In the genomic region with DNA sequence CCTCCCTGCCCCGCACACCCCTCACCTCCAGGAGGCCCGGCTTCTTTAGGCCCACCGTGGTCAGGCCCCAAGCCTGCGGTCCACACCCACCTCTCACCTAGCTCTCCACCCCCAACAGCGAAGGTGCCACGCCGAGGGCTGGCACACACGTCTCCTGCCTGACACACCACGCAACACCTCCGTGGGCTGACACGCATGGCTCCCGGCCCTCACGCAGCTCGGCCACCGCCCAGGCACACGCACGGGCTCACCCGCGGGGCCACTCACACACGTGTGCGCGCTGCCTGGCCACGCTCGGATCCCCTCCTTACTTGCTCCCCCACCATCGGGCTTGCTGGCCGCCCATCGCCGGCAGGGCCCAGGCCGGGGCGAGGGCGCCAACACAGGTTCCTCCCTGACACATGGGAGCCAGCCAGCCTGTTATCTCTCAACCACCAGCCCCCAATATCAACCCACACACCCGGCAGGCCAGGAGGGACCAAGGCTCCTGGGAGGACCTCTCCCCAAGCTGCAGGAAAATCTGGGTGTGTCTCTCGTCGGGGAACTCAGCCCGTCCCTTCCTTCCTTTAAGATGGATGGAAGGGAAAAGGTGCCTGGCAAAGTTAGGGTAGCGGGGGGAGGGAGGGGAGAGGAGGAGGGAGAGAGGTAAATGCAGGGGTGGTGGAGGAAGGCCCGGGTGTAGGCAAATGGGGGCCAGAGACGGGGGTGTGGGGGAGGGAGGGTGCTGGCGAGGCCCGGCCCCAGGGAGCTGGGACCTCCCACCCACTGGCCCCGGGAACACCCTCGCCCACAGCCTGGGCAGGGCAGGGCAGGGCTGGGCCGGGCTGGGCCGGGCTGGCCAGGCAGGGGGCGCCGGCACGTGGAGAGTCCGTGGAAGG, we compare ENCODE assay signal across 8 cellular contexts. TPM values are rescaled to one million over a fixed set of nuclear protein-coding genes. Genes with fewer than 3 reads are reported as not detected.
A peak's percentile ranks its signal among the peaks of the same experiment; 100 is the strongest.
DNase-seq lines count a peak whose midpoint lies in the region; ATAC-seq, FAIRE-seq and TF ChIP-seq lines count a peak whose summit lies in the region.

No MANE protein-coding gene starts in this region.

- POLR2A ChIA-PET in GM12878 (lab: Charles Lee) = interaction anchor here (0.5 to 2.5 kb wide), 10 partner anchors 9 to 948 kb away, joined by 3 to 25 read pairs (median 5); a partner anchor contains a TSS

- RAD21 ChIA-PET in GM12878 (lab: Charles Lee; ENCODE audit: unreplicated experiment) = interaction anchor here (1.0 to 3.0 kb wide), 9 partner anchors 9 to 529 kb away, joined by 3 to 15 read pairs (median 4); a partner anchor contains a TSS

- WGBS in GM12878 (ENCODE audit: insufficient coverage, insufficient replicate concordance, low lambda C conversion rate, missing lambda C conversion rate) = 4% methylated on average over 40 of the region's 48 CpGs

- peaks cover 10 to 14% of the 10 kb centered on the region in 2 experiments for H3K36me3 ChIP-seq in GM12878 (ENCODE audit: control insufficient read depth in 2 of 2, insufficient read depth in 2 of 2, low read length in 1 of 2)

- TF ChIP-seq RAD21 in GM12878 (IDR thresholded peaks at IDR 0.05; ENCODE audit: insufficient read depth, low read depth, low read length) = no peak

- DNase-seq in activated CD8-positive, alpha-beta memory T cell treated with anti-CD3 and anti-CD28 coated beads for 24 hours = peak; percentile 82
- no peak for DNase-seq in activated CD8-positive, alpha-beta memory T cell treated with anti-CD3 and anti-CD28 coated beads, Interleukin-2, amount 50 U/mL, for 48 hours
- DNase-seq in SK-MEL-5 (ENCODE audit: low read depth, low spot score) (peak; percentile 7), GM12878 (ENCODE audit: low read depth, low spot score) (no peak), immature natural killer cell (peak; percentile 50 to 62 (median 59)), HPDE6-E6E7 (ENCODE audit: extremely low spot score) (no peak)
- DNase-seq in stimulated activated CD4-positive, alpha-beta T cell treated with anti-CD3 and anti-CD28 coated beads, Interleukin-2, amount 100 ng/mL, for 24 hours = peak; percentile 45 to 47

- TF ChIP-seq CTCF in GM12878 (IDR thresholded peaks at IDR 0.05 in 2 of 3, conservative IDR thresholded peaks at IDR 0.05 in 1 of 3; ENCODE audit: control insufficient read depth in 2 of 3, extremely low read depth in 1 of 3, insufficient read depth in 1 of 3, low read depth in 3 of 3, low read length in 3 of 3) = no peak

- in situ Hi-C loops in SK-MEL-5 (cut with HindIII; ENCODE audit: low pct_unique_long_range_greater_than_20kb, low sequenced_read_pairs) = no loop called here
- in situ Hi-C loops in GM12878 (cut with MboI) = no loop called here

- H3K4me2 ChIP-seq in GM12878 (ENCODE audit: control insufficient read depth, insufficient read depth) = peak overlapping the region; percentile 94

- H3K27ac ChIP-seq in GM12878 (ENCODE audit: control insufficient read depth, insufficient read depth) = peak overlapping the region; percentile 95

- peak; percentile 77 for TF ChIP-seq POLR2A in GM12878 (IDR thresholded peaks at IDR 0.05; ENCODE audit: low read depth, low read length)

- intact Hi-C loops in GM12878 (cut with micrococcal nuclease; ENCODE audit: unreplicated experiment) = loop anchor here (5.0 kb wide), 1 partner anchor 70 kb away; no protein-coding TSS in a partner anchor

- H3K4me1 Mint-ChIP-seq in immature natural killer cell = peaks cover 44 to 45% of the 10 kb centered on the region in 2 donors

- CTCF ChIA-PET in GM12878 (lab: Yijun Ruan, JAX) = interaction anchor here (1.0 to 2.6 kb wide), 8 partner anchors 9 to 140 kb away, joined by 3 to 16 read pairs (median 4); a partner anchor contains a TSS

- peaks cover 38% of the 10 kb centered on the region for H3K79me2 ChIP-seq in GM12878 (ENCODE audit: control insufficient read depth, insufficient read depth, low read length)

- BruUV-seq in GM12878 (replicated peaks; lab: Mats Ljungman, UMichigan) = TSS peak; percentile 51

- peak overlapping the region; percentile 85 to 89 (median 88) for H3K4me3 Mint-ChIP-seq in immature natural killer cell

- H3K9me3 ChIP-seq in GM12878 (replicated peaks; ENCODE audit: control insufficient read depth, insufficient read depth, low read length) = no peaks in the 10 kb centered on the region

- H3K36me3 Mint-ChIP-seq in immature natural killer cell = peaks cover 4 to 22% (median 5%) of the 10 kb centered on the region in 3 donors

- peak overlapping the region; percentile 96 for H3K9ac ChIP-seq in GM12878 (ENCODE audit: control insufficient read depth, insufficient read depth, low read length)

- peaks cover 3 to 7% (median 3%) of the 10 kb centered on the region in 3 donors for H3K27me3 Mint-ChIP-seq in immature natural killer cell (ENCODE audit: low read depth in 3 of 3)

- no peak for FAIRE-seq in GM12878 (lab: Jason Lieb, UNC)

- H3K9me3 Mint-ChIP-seq in immature natural killer cell = no peaks in the 10 kb centered on the region

- H3K27ac Mint-ChIP-seq in immature natural killer cell = peak overlapping the region; percentile 78 to 91 (median 88)

- ATAC-seq in HG03039 (IDR thresholded peaks at IDR 0.05; ENCODE audit: unreplicated experiment) (peak; percentile 29), GM12878 (peak; percentile 71)

- H3K4me1 ChIP-seq in GM12878 (ENCODE audit: control insufficient read depth, insufficient read depth, low read length) = peaks cover 8% of the 10 kb centered on the region

- H4K20me1 ChIP-seq in GM12878 (ENCODE audit: control insufficient read depth, insufficient read depth) = no peaks in the 10 kb centered on the region

- SMC1A ChIA-PET in GM12878 (lab: Charles Lee; ENCODE audit: uncharacterized antibody, unreplicated experiment) = interaction anchor here (0.8 to 5.0 kb wide), 9 partner anchors 9 to 157 kb away, joined by 3 to 24 read pairs (median 6); a partner anchor contains a TSS

- H2AFZ ChIP-seq in GM12878 (ENCODE audit: control insufficient read depth, low read depth, low read length) = peak overlapping the region; percentile 78

- no peak for TF ChIP-seq EP300 in GM12878 (IDR thresholded peaks at IDR 0.05; ENCODE audit: borderline replicate concordance in 1 of 2, control insufficient read depth in 1 of 2, low read depth in 2 of 2, low read length in 2 of 2)

- no peaks in the 10 kb centered on the region for H3K27me3 ChIP-seq in GM12878 (replicated peaks in 1 of 2; ENCODE audit: control insufficient read depth in 2 of 2, insufficient read depth in 2 of 2, low read length in 1 of 2)

- H3K4me3 ChIP-seq in GM12878 = peak overlapping the region; percentile 100

RNA-seq across cellular contexts. Expression of a gene that starts 0.5 kb away (rescaled TPM):
- total RNA-seq in SK-MEL-5 (2014; rRNA removed; shearing (Covaris generic)) = 69.4 and 78.3 TPM in 2 replicates
- polyA plus RNA-seq in SK-MEL-5 (2015; cell fraction: cytosol; rRNA removed) = 99.1 and 101 TPM in 2 replicates
- 70.6 and 74.9 TPM in 2 replicates for polyA plus RNA-seq in SK-MEL-5 (2015; cell fraction: nucleus; rRNA removed)
- total RNA-seq in GM12878 (2013; cell fraction: nucleolus; rRNA removed) = 21.6 and 23.9 TPM in 2 replicates
- total RNA-seq in GM12878 (2014; rRNA removed) (77.4 and 88.2 TPM in 2 replicates), GM12878 (2014; rRNA removed; fragmentation: Illumina TruSeq; extraction: Trizol) (55.4 and 58.5 TPM in 2 replicates), GM12878 (2021) (66.8 and 68.0 TPM in 2 replicates)
- polyA plus RNA-seq in GM12878 (2011; ENCODE audit: low read depth) = 96.7 TPM
- polyA plus RNA-seq in GM12878 (2011; rRNA removed) (88.7 and 139 TPM in 2 replicates), GM12878 (2014; fragmentation: Illumina TruSeq; extraction: Trizol) (102 and 126 TPM in 2 replicates), GM12878 (2014; fragmentation: Nextera tagmentation; extraction: Ambion mirVana) (10 to 100 TPM; 62.7 to 68.4 TPM), GM12878 (2014; rRNA removed) (91.3 and 97.8 TPM in 2 replicates), GM12878 (2016; fragmentation: Nextera tagmentation; extraction: Ambion mirVana) (100 to 1,000 TPM in 1 of 2 experiments, 10 to 100 TPM in 1; 92.6 to 111 TPM), immature natural killer cell (100 to 1,000 TPM in 2 of 3 donors, 10 to 100 TPM in 1; 99.8 to 189 (median 113) TPM)
- 127 and 142 TPM in 2 replicates for polyA plus RNA-seq in GM12878 (2011; cell fraction: cytosol; rRNA removed)
- polyA plus RNA-seq in GM12878 (2011; cell fraction: nucleus; rRNA removed) = 123 and 135 TPM in 2 replicates
- polyA plus RNA-seq in GM12878 (2012) = 59.9 and 92.0 TPM in 2 replicates
- 69.1 and 73.7 TPM in 2 replicates for polyA minus RNA-seq in GM12878 (2011; rRNA and poly(A)+ RNA removed)
- 17.8 and 25.6 TPM in 2 replicates for polyA minus RNA-seq in GM12878 (2011; cell fraction: cytosol; rRNA and poly(A)+ RNA removed)
- 19.2 and 27.0 TPM in 2 replicates for polyA minus RNA-seq in GM12878 (2011; cell fraction: nucleus; rRNA and poly(A)+ RNA removed)

RNA-seq across cellular contexts. Expression of a gene that starts 8.5 kb away (rescaled TPM):
- 46.6 and 51.2 TPM in 2 replicates for total RNA-seq in SK-MEL-5 (2014; rRNA removed; shearing (Covaris generic))
- 62.0 and 69.7 TPM in 2 replicates for polyA plus RNA-seq in SK-MEL-5 (2015; cell fraction: cytosol; rRNA removed)
- polyA plus RNA-seq in SK-MEL-5 (2015; cell fraction: nucleus; rRNA removed) = 62.9 and 97.6 TPM in 2 replicates
- 12.5 and 14.0 TPM in 2 replicates for total RNA-seq in GM12878 (2013; cell fraction: nucleolus; rRNA removed)
- total RNA-seq in GM12878 (2014; rRNA removed) = 197 and 213 TPM in 2 replicates
- total RNA-seq in GM12878 (2014; rRNA removed; fragmentation: Illumina TruSeq; extraction: Trizol) = 81.5 and 82.0 TPM in 2 replicates
- 192 and 205 TPM in 2 replicates for total RNA-seq in GM12878 (2021)
- polyA plus RNA-seq in GM12878 (2011; ENCODE audit: low read depth) = 33.1 TPM
- polyA plus RNA-seq in GM12878 (2011; rRNA removed) = 37.3 and 103 TPM in 2 replicates
- polyA plus RNA-seq in GM12878 (2011; cell fraction: cytosol; rRNA removed) = 137 and 176 TPM in 2 replicates
- polyA plus RNA-seq in GM12878 (2011; cell fraction: nucleus; rRNA removed) = 181 and 197 TPM in 2 replicates
- 62.9 and 68.2 TPM in 2 replicates for polyA plus RNA-seq in GM12878 (2012)
- 91.9 and 135 TPM in 2 replicates for polyA plus RNA-seq in GM12878 (2014; fragmentation: Illumina TruSeq; extraction: Trizol)
- 10 to 100 TPM; 36.3 to 63.1 TPM for polyA plus RNA-seq in GM12878 (2014; fragmentation: Nextera tagmentation; extraction: Ambion mirVana)
- polyA plus RNA-seq in GM12878 (2014; rRNA removed) = 165 and 225 TPM in 2 replicates
- 100 to 1,000 TPM; 299 to 347 TPM for polyA plus RNA-seq in GM12878 (2016; fragmentation: Nextera tagmentation; extraction: Ambion mirVana)
- 128 and 180 TPM in 2 replicates for polyA minus RNA-seq in GM12878 (2011; rRNA and poly(A)+ RNA removed)
- 67.0 and 84.4 TPM in 2 replicates for polyA minus RNA-seq in GM12878 (2011; cell fraction: cytosol; rRNA and poly(A)+ RNA removed)
- polyA minus RNA-seq in GM12878 (2011; cell fraction: nucleus; rRNA and poly(A)+ RNA removed) = 40.5 and 61.7 TPM in 2 replicates
- 1 to 10 TPM in 2 of 3 donors, under 1 TPM in 1; 0.69 to 4.0 (median 3.0) TPM for polyA plus RNA-seq in immature natural killer cell

RNA-seq across cellular contexts. Expression of a gene that starts 22.3 kb away (rescaled TPM):
- 41.3 and 46.9 TPM in 2 replicates for total RNA-seq in SK-MEL-5 (2014; rRNA removed; shearing (Covaris generic))
- 38.6 and 44.0 TPM in 2 replicates for polyA plus RNA-seq in SK-MEL-5 (2015; cell fraction: cytosol; rRNA removed)
- polyA plus RNA-seq in SK-MEL-5 (2015; cell fraction: nucleus; rRNA removed) = 51.3 and 53.3 TPM in 2 replicates
- total RNA-seq in GM12878 (2013; cell fraction: nucleolus; rRNA removed) = 71.8 and 72.3 TPM in 2 replicates
- total RNA-seq in GM12878 (2014; rRNA removed) = 39.7 and 42.6 TPM in 2 replicates
- 32.6 and 33.3 TPM in 2 replicates for total RNA-seq in GM12878 (2014; rRNA removed; fragmentation: Illumina TruSeq; extraction: Trizol)
- total RNA-seq in GM12878 (2021) = 37.4 and 39.4 TPM in 2 replicates
- polyA plus RNA-seq in GM12878 (2011; ENCODE audit: low read depth) = 33.4 TPM
- 16.5 and 20.2 TPM in 2 replicates for polyA plus RNA-seq in GM12878 (2011; rRNA removed)
- 19.1 and 23.5 TPM in 2 replicates for polyA plus RNA-seq in GM12878 (2011; cell fraction: cytosol; rRNA removed)
- 32.6 and 36.7 TPM in 2 replicates for polyA plus RNA-seq in GM12878 (2011; cell fraction: nucleus; rRNA removed)
- polyA plus RNA-seq in GM12878 (2012) = 43.9 and 45.3 TPM in 2 replicates
- polyA plus RNA-seq in GM12878 (2014; fragmentation: Illumina TruSeq; extraction: Trizol) = 37.6 and 39.2 TPM in 2 replicates
- 10 to 100 TPM; 59.8 to 61.7 TPM for polyA plus RNA-seq in GM12878 (2014; fragmentation: Nextera tagmentation; extraction: Ambion mirVana)
- 21.9 and 25.4 TPM in 2 replicates for polyA plus RNA-seq in GM12878 (2014; rRNA removed)
- polyA plus RNA-seq in GM12878 (2016; fragmentation: Nextera tagmentation; extraction: Ambion mirVana) = 10 to 100 TPM; 57.3 to 58.7 TPM
- 15.9 and 18.0 TPM in 2 replicates for polyA minus RNA-seq in GM12878 (2011; rRNA and poly(A)+ RNA removed)
- polyA minus RNA-seq in GM12878 (2011; cell fraction: cytosol; rRNA and poly(A)+ RNA removed) = 10.0 and 11.0 TPM in 2 replicates
- polyA minus RNA-seq in GM12878 (2011; cell fraction: nucleus; rRNA and poly(A)+ RNA removed) = 15.5 and 20.4 TPM in 2 replicates
- polyA plus RNA-seq in immature natural killer cell = 10 to 100 TPM; 24.8 to 43.3 (median 31.4) TPM

RNA-seq across cellular contexts. Expression of a gene that starts 22.4 kb away (rescaled TPM):
- 7.1 and 10.5 TPM in 2 replicates for total RNA-seq in SK-MEL-5 (2014; rRNA removed; shearing (Covaris generic))
- polyA plus RNA-seq in SK-MEL-5 (2015; cell fraction: cytosol; rRNA removed) = 13.9 and 38.8 TPM in 2 replicates
- 68.9 and 75.0 TPM in 2 replicates for polyA plus RNA-seq in SK-MEL-5 (2015; cell fraction: nucleus; rRNA removed)
- total RNA-seq in GM12878 (2013; cell fraction: nucleolus; rRNA removed) = 188 and 198 TPM in 2 replicates
- total RNA-seq in GM12878 (2014; rRNA removed) (16.5 and 18.0 TPM in 2 replicates), GM12878 (2014; rRNA removed; fragmentation: Illumina TruSeq; extraction: Trizol) (12.5 and 12.7 TPM in 2 replicates), GM12878 (2021) (33.8 and 38.3 TPM in 2 replicates)
- polyA plus RNA-seq in GM12878 (2011; ENCODE audit: low read depth) = 10.4 TPM
- polyA plus RNA-seq in GM12878 (2011; rRNA removed) (6.0 and 10.7 TPM in 2 replicates), GM12878 (2014; fragmentation: Illumina TruSeq; extraction: Trizol) (11.1 and 16.5 TPM in 2 replicates), GM12878 (2014; fragmentation: Nextera tagmentation; extraction: Ambion mirVana) (1 to 10 TPM; 1.4 to 1.9 TPM), GM12878 (2014; rRNA removed) (23.8 and 27.3 TPM in 2 replicates), GM12878 (2016; fragmentation: Nextera tagmentation; extraction: Ambion mirVana) (10 to 100 TPM in 1 of 2 experiments, 1 to 10 TPM in 1; 10.0 to 12.6 TPM), immature natural killer cell (1 to 10 TPM; 3.4 to 8.3 (median 4.5) TPM)
- 6.8 and 8.6 TPM in 2 replicates for polyA plus RNA-seq in GM12878 (2011; cell fraction: cytosol; rRNA removed)
- polyA plus RNA-seq in GM12878 (2011; cell fraction: nucleus; rRNA removed) = 72.8 and 81.1 TPM in 2 replicates
- polyA plus RNA-seq in GM12878 (2012) = 14.3 and 15.1 TPM in 2 replicates
- polyA minus RNA-seq in GM12878 (2011; rRNA and poly(A)+ RNA removed) = 42.5 and 57.0 TPM in 2 replicates
- polyA minus RNA-seq in GM12878 (2011; cell fraction: cytosol; rRNA and poly(A)+ RNA removed) = 7.5 and 8.1 TPM in 2 replicates
- 46.7 and 73.6 TPM in 2 replicates for polyA minus RNA-seq in GM12878 (2011; cell fraction: nucleus; rRNA and poly(A)+ RNA removed)

RNA-seq across cellular contexts. Expression of a gene that starts 29.6 kb away (rescaled TPM):
- total RNA-seq in SK-MEL-5 (2014; rRNA removed; shearing (Covaris generic)) = not detected in 2 replicates
- polyA plus RNA-seq in SK-MEL-5 (2015; cell fraction: cytosol; rRNA removed) = not detected in 2 replicates
- polyA plus RNA-seq in SK-MEL-5 (2015; cell fraction: nucleus; rRNA removed) = not detected in 2 replicates
- total RNA-seq in GM12878 (2013; cell fraction: nucleolus; rRNA removed) = not detected in 2 replicates
- total RNA-seq in GM12878 (2014; rRNA removed) = not detected in 2 replicates
- total RNA-seq in GM12878 (2014; rRNA removed; fragmentation: Illumina TruSeq; extraction: Trizol) = not detected in 2 replicates
- total RNA-seq in GM12878 (2021) = not detected in 2 replicates
- polyA plus RNA-seq in GM12878 (2011; ENCODE audit: low read depth) = not detected
- polyA plus RNA-seq in GM12878 (2011; rRNA removed) = not detected in 2 replicates
- not detected in 2 replicates for polyA plus RNA-seq in GM12878 (2011; cell fraction: cytosol; rRNA removed)
- polyA plus RNA-seq in GM12878 (2011; cell fraction: nucleus; rRNA removed) = not detected in 2 replicates
- polyA plus RNA-seq in GM12878 (2012) = not detected in 2 replicates
- polyA plus RNA-seq in GM12878 (2014; fragmentation: Illumina TruSeq; extraction: Trizol) = not detected in 2 replicates
- polyA plus RNA-seq in GM12878 (2014; fragmentation: Nextera tagmentation; extraction: Ambion mirVana) = not detected
- not detected in 2 replicates for polyA plus RNA-seq in GM12878 (2014; rRNA removed)
- not detected for polyA plus RNA-seq in GM12878 (2016; fragmentation: Nextera tagmentation; extraction: Ambion mirVana)
- polyA minus RNA-seq in GM12878 (2011; rRNA and poly(A)+ RNA removed) = not detected in 2 replicates
- polyA minus RNA-seq in GM12878 (2011; cell fraction: cytosol; rRNA and poly(A)+ RNA removed) = not detected in 2 replicates
- polyA minus RNA-seq in GM12878 (2011; cell fraction: nucleus; rRNA and poly(A)+ RNA removed) = not detected in 2 replicates
- polyA plus RNA-seq in immature natural killer cell = under 1 TPM in 1 of 3 donors, not detected in 2; 0.57 TPM

Comparison
In these comparisons a context has a peak if more than half of its experiments do, and no peak if none do; other contexts are left out.
1. DNase-seq: peak in activated CD8-positive, alpha-beta memory T cell treated with anti-CD3 and anti-CD28 coated beads for 24 hours (single experiment), SK-MEL-5 (single experiment), immature natural killer cell (3 of 3) and stimulated activated CD4-positive, alpha-beta T cell treated with anti-CD3 and anti-CD28 coated beads, Interleukin-2, amount 100 ng/mL, for 24 hours (2 of 2); none in activated CD8-positive, alpha-beta memory T cell treated with anti-CD3 and anti-CD28 coated beads, Interleukin-2, amount 50 U/mL, for 48 hours (single experiment), GM12878 (single experiment) and HPDE6-E6E7 (single experiment).